8 cellular contexts compared by ENCODE assay signal in genomic region chr20:561437-562231, GRCh38. TPM values are rescaled to one million over a fixed set of nuclear protein-coding genes. Genes with fewer than 3 reads are reported as not detected.
DNase-seq lines count a peak whose midpoint lies in the region; ATAC-seq, FAIRE-seq and TF ChIP-seq lines count a peak whose summit lies in the region.

No MANE protein-coding gene starts in this region.

- H3K9me3 ChIP-seq in CD8-positive, alpha-beta T cell (ENCODE audit: low read length) = no peaks in the 10 kb centered on the region
- no peaks in the 10 kb centered on the region for H3K9me3 ChIP-seq in left lung

- CTCF ChIA-PET in CD8-positive, alpha-beta T cell (lab: Charles Lee) = interaction anchor here (0.9 to 1.4 kb wide), 5 partner anchors 39 to 177 kb away, joined by 3 to 6 read pairs (median 4); no protein-coding TSS in a partner anchor

- H3K4me1 Mint-ChIP-seq in CD8-positive, alpha-beta T cell (ENCODE audit: low read depth) = no peaks in the 10 kb centered on the region

- H3K4me3 Mint-ChIP-seq in CD8-positive, alpha-beta T cell = no peak overlapping the region

- peak; percentile 59 for ATAC-seq in CD8-positive, alpha-beta T cell
- ATAC-seq in left lung (peak; percentile 94), GM19324 (IDR thresholded peaks at IDR 0.05; ENCODE audit: low FRiP score, unreplicated experiment) (no peak)

- no peaks in the 10 kb centered on the region for H3K36me3 Mint-ChIP-seq in CD8-positive, alpha-beta T cell

- no peaks in the 10 kb centered on the region for H3K27me3 ChIP-seq in CD8-positive, alpha-beta T cell (ENCODE audit: insufficient read depth, low read length)
- peaks cover 0 to 7% of the 10 kb centered on the region in 2 donors for H3K27me3 ChIP-seq in left lung

- no peaks in the 10 kb centered on the region for H3K4me1 ChIP-seq in CD8-positive, alpha-beta T cell (ENCODE audit: insufficient read depth, low read length)
- H3K4me1 ChIP-seq in left lung = no peaks in the 10 kb centered on the region

- no peak overlapping the region for H3K4me3 ChIP-seq in CD8-positive, alpha-beta T cell (ENCODE audit: low read depth, low read length)
- H3K4me3 ChIP-seq in WI38 (ENCODE audit: low read depth, low read length) (no peak overlapping the region), left lung (no peak overlapping the region)

- no peaks in the 10 kb centered on the region for H3K36me3 ChIP-seq in CD8-positive, alpha-beta T cell (ENCODE audit: insufficient read depth, low read length)
- H3K36me3 ChIP-seq in left lung = no peaks in the 10 kb centered on the region

- FAIRE-seq in H54 (lab: Jason Lieb, UNC) = no peak

- peak; percentile 77 for TF ChIP-seq CTCF in CD8-positive, alpha-beta T cell (IDR thresholded peaks at IDR 0.05)
- peak; percentile 100 for TF ChIP-seq CTCF in WI38 (IDR thresholded peaks at IDR 0.05; ENCODE audit: low read depth, low read length)
- TF ChIP-seq CTCF in left lung (IDR thresholded peaks at IDR 0.05) = peak; percentile 87 to 96

- H3K27ac ChIP-seq in CD8-positive, alpha-beta T cell (ENCODE audit: low read depth, low read length) = no peak overlapping the region
- H3K27ac ChIP-seq in left lung = no peak overlapping the region

- DNase-seq in CD8-positive, alpha-beta T cell = peak in 5 of 7 experiments; percentile 15 to 53 (median 33)
- DNase-seq in H54 (ENCODE audit: insufficient read length, low spot score) (peak; percentile 57), NCI-H2171 treated with DMSO at 0.1 percent for 48 hours (lab: John Stamatoyannopoulos, UW) (peak; percentile 85), cerebellum (ENCODE audit: low spot score) (peak; percentile 79), left lung (peak in 1 of 2 donors; percentile 41)
- peak; percentile 24 to 32 (median 27) for DNase-seq in stimulated activated CD4-positive, alpha-beta T cell treated with anti-CD3 and anti-CD28 coated beads, TNF-alpha, amount 100 ng/mL, for 48 hours (ENCODE audit: low read depth in 3 of 3)

- intact Hi-C loops in CD8-positive, alpha-beta T cell (cut with DNase I, micrococcal nuclease) = loop anchor here in 1 of 2 experiments (1.0 to 10.0 kb wide), 2 partner anchors 84 to 173 kb away; no protein-coding TSS in a partner anchor
- intact Hi-C loops in left lung (cut with DNase I) = loop anchor here in 1 of 2 donors (5.0 kb wide), 2 partner anchors 81 to 176 kb away; no protein-coding TSS in a partner anchor

- POLR2A ChIA-PET in CD8-positive, alpha-beta T cell (lab: Charles Lee) = no interaction called here

- H3K9me3 Mint-ChIP-seq in CD8-positive, alpha-beta T cell = no peaks in the 10 kb centered on the region

- no peak overlapping the region for H3K27ac Mint-ChIP-seq in CD8-positive, alpha-beta T cell

- peaks cover 6% of the 10 kb centered on the region for H3K27me3 Mint-ChIP-seq in CD8-positive, alpha-beta T cell (ENCODE audit: low read depth)

- no peak for TF ChIP-seq POLR2A in H54 (IDR thresholded peaks at IDR 0.05; ENCODE audit: low read depth, low read length)

RNA-seq across cellular contexts. Expression of gene CSNK2A1, which starts 18.0 kb away (rescaled TPM):
- total RNA-seq in CD8-positive, alpha-beta T cell = 10 to 100 TPM; 63.6 to 66.0 TPM
- 187 TPM for total RNA-seq in cerebellum
- total RNA-seq in left lung = 10 to 100 TPM; 78.5 to 94.4 TPM

RNA-seq across cellular contexts. Expression of gene TCF15, which starts 48.5 kb away (rescaled TPM):
- not detected for total RNA-seq in CD8-positive, alpha-beta T cell
- 0.36 TPM for total RNA-seq in cerebellum
- under 1 TPM; 0.18 to 0.52 TPM for total RNA-seq in left lung
